In genomic region chr22:17966403-17966717, GRCh38 we compare ENCODE assay signal across 22 cellular contexts. TPM values are rescaled to one million over a fixed set of nuclear protein-coding genes. Genes with fewer than 3 reads are reported as not detected.
A peak's percentile ranks its signal among the peaks of the same experiment; 100 is the strongest.
DNase-seq lines count a peak whose midpoint lies in the region; ATAC-seq and TF ChIP-seq lines count a peak whose summit lies in the region.
"Had no signal": no experiment of that assay in that cellular context is flagged by ENCODE, and none has a peak within 500 bp of the region (broad histone marks: within the 10 kb centered on the region; RNA-seq: fewer than 3 reads in every experiment).

No MANE protein-coding gene starts in this region.

- no peaks in the 10 kb centered on the region for H3K4me1 ChIP-seq in CD4-positive, CD25-positive, alpha-beta regulatory T cell (ENCODE audit: control insufficient read depth, insufficient read depth, low read length, poor library complexity, severe bottlenecking)
- H3K4me1 ChIP-seq in SJCRH30 (peaks cover 53% of the 10 kb centered on the region), trophoblast cell (ENCODE audit: control insufficient read depth in 1 of 2, insufficient read depth in 2 of 2, low read length in 2 of 2) (peaks cover 22 to 26% of the 10 kb centered on the region in 2 experiments), left ventricle myocardium inferior (peaks cover 79% of the 10 kb centered on the region)

- TF ChIP-seq CTCF in glutamatergic neuron (IDR thresholded peaks at IDR 0.05; ENCODE audit: partially characterized antibody, unreplicated experiment): no peak
- no peak for TF ChIP-seq CTCF in left ventricle myocardium inferior (IDR thresholded peaks at IDR 0.05; ENCODE audit: borderline replicate concordance)

- no CpG with 5 or more reads among the region's 2 CpGs for WGBS in trophoblast cell (ENCODE audit: extremely low coverage, insufficient coverage, insufficient read length)

- H4K8ac ChIP-seq in trophoblast cell (ENCODE audit: low read depth, low read length): no peak overlapping the region

- H3K23ac ChIP-seq in trophoblast cell (ENCODE audit: low read length): no peak overlapping the region

- H3K79me1 ChIP-seq in trophoblast cell (ENCODE audit: low read length): peaks cover 8% of the 10 kb centered on the region

- ATAC-seq in CD4-positive, CD25-positive, alpha-beta regulatory T cell (ENCODE audit: low read depth in 2 of 2): no peak
- no peak for ATAC-seq in naive thymus-derived CD8-positive, alpha-beta T cell
- no peak for ATAC-seq in HG03045 (IDR thresholded peaks at IDR 0.05; ENCODE audit: unreplicated experiment)
- ATAC-seq: lower lobe of right lung, sciatic nerve had no signal

- intact Hi-C loops in left ventricle myocardium inferior (cut with micrococcal nuclease): no loop called here

- H3K36me3 ChIP-seq in CD4-positive, CD25-positive, alpha-beta regulatory T cell (ENCODE audit: control insufficient read depth, insufficient read depth, low read length): peaks cover 7% of the 10 kb centered on the region
- H3K36me3 ChIP-seq in SJCRH30 (no peaks in the 10 kb centered on the region), trophoblast cell (ENCODE audit: control insufficient read depth in 1 of 2, insufficient read depth in 2 of 2, low read length in 2 of 2) (no peaks in the 10 kb centered on the region), left ventricle myocardium inferior (no peaks in the 10 kb centered on the region)
- H3K36me3 ChIP-seq: lower lobe of right lung, ovary had no signal

- no peak overlapping the region for H4K91ac ChIP-seq in trophoblast cell (ENCODE audit: low read depth, low read length)

- no peak overlapping the region for H4K12ac ChIP-seq in trophoblast cell (ENCODE audit: low read depth, low read length)

- no peak overlapping the region for H3K4ac ChIP-seq in trophoblast cell (ENCODE audit: low read depth, low read length)

- no peak overlapping the region for H3K4me2 ChIP-seq in trophoblast cell (ENCODE audit: low read length)

- POLR2A ChIA-PET in naive thymus-derived CD8-positive, alpha-beta T cell (lab: Charles Lee): no interaction called here

- no peak for DNase-seq in CD4-positive, CD25-positive, alpha-beta regulatory T cell
- DNase-seq in SJCRH30: peak; percentile 47 to 74
- no peak for DNase-seq in glutamatergic neuron
- DNase-seq in trophoblast cell: peak; percentile 50 to 78
- DNase-seq in naive thymus-derived CD8-positive, alpha-beta T cell: no peak
- no peak for DNase-seq in RKO (ENCODE audit: low spot score)
- DNase-seq in left ventricle myocardium inferior: no peak
- DNase-seq: activated CD4-positive, alpha-beta T cell treated with anti-CD3 and anti-CD28 coated beads for 1 hour; activated naive CD4-positive, alpha-beta T cell treated with anti-CD3 and anti-CD28 coated beads, Interleukin-2, amount 10 ng/mL, durations not matched to agents 7 days and 5 days; activated T-cell treated with anti-CD3 and anti-CD28 coated beads, Interleukin-2, amount 50 U/mL, for 48 hours; caudate nucleus; DMS153; foreskin fibroblast; H7; hippocampal formation; KG1; lower lobe of right lung; NCI-H526; ovary had no signal

- H3K4me1 Mint-ChIP-seq in CD4-positive, CD25-positive, alpha-beta regulatory T cell: peaks cover 0 to 12% (median 4%) of the 10 kb centered on the region in 4 donors
- peaks cover 63% of the 10 kb centered on the region for H3K4me1 Mint-ChIP-seq in glutamatergic neuron (ENCODE audit: low read depth, unreplicated experiment)
- peaks cover 9 to 51% (median 14%) of the 10 kb centered on the region in 4 donors for H3K4me1 Mint-ChIP-seq in naive thymus-derived CD8-positive, alpha-beta T cell

- H3K9me3 Mint-ChIP-seq in CD4-positive, CD25-positive, alpha-beta regulatory T cell: no peaks in the 10 kb centered on the region
- peaks cover 17% of the 10 kb centered on the region for H3K9me3 Mint-ChIP-seq in glutamatergic neuron (ENCODE audit: unreplicated experiment)
- no peaks in the 10 kb centered on the region for H3K9me3 Mint-ChIP-seq in naive thymus-derived CD8-positive, alpha-beta T cell
- H3K9me3 Mint-ChIP-seq: activated naive CD4-positive, alpha-beta T cell treated with anti-CD3 and anti-CD28 coated beads, Interleukin-2, amount 10 ng/mL, durations not matched to agents 7 days and 5 days had no signal

- peak overlapping the region; percentile 38 to 82 (median 42) for H3K27ac Mint-ChIP-seq in CD4-positive, CD25-positive, alpha-beta regulatory T cell
- peak overlapping the region; percentile 75 for H3K27ac Mint-ChIP-seq in glutamatergic neuron (ENCODE audit: unreplicated experiment)
- H3K27ac Mint-ChIP-seq in naive thymus-derived CD8-positive, alpha-beta T cell: peak overlapping the region in 2 of 10 donors; percentile 9 to 29
- H3K27ac Mint-ChIP-seq: activated naive CD4-positive, alpha-beta T cell treated with anti-CD3 and anti-CD28 coated beads, Interleukin-2, amount 10 ng/mL, durations not matched to agents 7 days and 5 days had no signal

- peaks cover 13% of the 10 kb centered on the region for H3K36me3 Mint-ChIP-seq in CD4-positive, CD25-positive, alpha-beta regulatory T cell
- H3K36me3 Mint-ChIP-seq in glutamatergic neuron (ENCODE audit: unreplicated experiment): peaks cover 4% of the 10 kb centered on the region
- H3K36me3 Mint-ChIP-seq in naive thymus-derived CD8-positive, alpha-beta T cell: peaks cover 0 to 4% (median 0%) of the 10 kb centered on the region in 3 donors
- H3K36me3 Mint-ChIP-seq: activated naive CD4-positive, alpha-beta T cell treated with anti-CD3 and anti-CD28 coated beads, Interleukin-2, amount 10 ng/mL, durations not matched to agents 7 days and 5 days had no signal

- H3K9me3 ChIP-seq in CD4-positive, CD25-positive, alpha-beta regulatory T cell (ENCODE audit: control insufficient read depth in 2 of 2, low read length in 2 of 2): no peaks in the 10 kb centered on the region
- H3K9me3 ChIP-seq in SJCRH30 (replicated peaks) (no peaks in the 10 kb centered on the region), trophoblast cell (ENCODE audit: insufficient read depth, low read depth, low read length) (no peaks in the 10 kb centered on the region), left ventricle myocardium inferior (replicated peaks) (no peaks in the 10 kb centered on the region)
- H3K9me3 ChIP-seq: ascending aorta, lower lobe of right lung, ovary had no signal

- H3K18ac ChIP-seq in trophoblast cell (ENCODE audit: low read length): no peak overlapping the region

- no peaks in the 10 kb centered on the region for H3K27me3 ChIP-seq in CD4-positive, CD25-positive, alpha-beta regulatory T cell (ENCODE audit: control insufficient read depth, insufficient read depth, low read length)
- H3K27me3 ChIP-seq in SJCRH30: no peaks in the 10 kb centered on the region
- H3K27me3 ChIP-seq in trophoblast cell (ENCODE audit: insufficient read depth, low read length): no peaks in the 10 kb centered on the region
- no peaks in the 10 kb centered on the region for H3K27me3 ChIP-seq in left ventricle myocardium inferior (ENCODE audit: low read depth)
- H3K27me3 ChIP-seq: ascending aorta, ovary had no signal

- no peaks in the 10 kb centered on the region for H3K27me3 Mint-ChIP-seq in CD4-positive, CD25-positive, alpha-beta regulatory T cell
- peaks cover 8% of the 10 kb centered on the region for H3K27me3 Mint-ChIP-seq in glutamatergic neuron (ENCODE audit: unreplicated experiment)
- H3K27me3 Mint-ChIP-seq in naive thymus-derived CD8-positive, alpha-beta T cell: no peaks in the 10 kb centered on the region
- H3K27me3 Mint-ChIP-seq: activated naive CD4-positive, alpha-beta T cell treated with anti-CD3 and anti-CD28 coated beads, Interleukin-2, amount 10 ng/mL, durations not matched to agents 7 days and 5 days had no signal

- H3K27ac ChIP-seq in CD4-positive, CD25-positive, alpha-beta regulatory T cell (ENCODE audit: insufficient read depth, low read length, poor library complexity, severe bottlenecking): no peak overlapping the region
- H3K27ac ChIP-seq in SJCRH30 (peak overlapping the region; percentile 85), trophoblast cell (ENCODE audit: low read depth, low read length) (no peak overlapping the region), left ventricle myocardium inferior (replicated peaks) (no peak overlapping the region)
- H3K27ac ChIP-seq: ascending aorta, lower lobe of right lung, ovary had no signal

- H3K4me3 ChIP-seq in CD4-positive, CD25-positive, alpha-beta regulatory T cell (ENCODE audit: low read depth, low read length): no peak overlapping the region
- no peak overlapping the region for H3K4me3 ChIP-seq in SJCRH30
- H3K4me3 ChIP-seq in trophoblast cell (ENCODE audit: low read depth, low read length): no peak overlapping the region
- no peak overlapping the region for H3K4me3 ChIP-seq in left ventricle myocardium inferior
- H3K4me3 ChIP-seq: ascending aorta, lower lobe of right lung, ovary had no signal

- no peak overlapping the region for H3K4me3 Mint-ChIP-seq in CD4-positive, CD25-positive, alpha-beta regulatory T cell
- H3K4me3 Mint-ChIP-seq in glutamatergic neuron (ENCODE audit: unreplicated experiment): peak overlapping the region; percentile 46
- H3K4me3 Mint-ChIP-seq in naive thymus-derived CD8-positive, alpha-beta T cell: peak overlapping the region in 1 of 10 donors; percentile 29
- H3K4me3 Mint-ChIP-seq: activated naive CD4-positive, alpha-beta T cell treated with anti-CD3 and anti-CD28 coated beads, Interleukin-2, amount 10 ng/mL, durations not matched to agents 7 days and 5 days had no signal

- H3K9ac ChIP-seq in trophoblast cell (ENCODE audit: low read length): no peak overlapping the region

- H2AFZ ChIP-seq in trophoblast cell (ENCODE audit: insufficient read depth, low read length, poor library complexity): no peak overlapping the region

- no peak overlapping the region for H2BK5ac ChIP-seq in trophoblast cell (ENCODE audit: low read depth, low read length, poor library complexity)

- H2AK5ac ChIP-seq in trophoblast cell (ENCODE audit: low read length): no peak overlapping the region

- peaks cover 5% of the 10 kb centered on the region for H3K79me2 ChIP-seq in trophoblast cell (ENCODE audit: control insufficient read depth, insufficient read depth, low read length, poor library complexity)

- no peak overlapping the region for H3K14ac ChIP-seq in trophoblast cell (ENCODE audit: low read length)

- H2BK120ac ChIP-seq in trophoblast cell (ENCODE audit: insufficient read depth, low read length, poor library complexity): no peak overlapping the region

- H2BK12ac ChIP-seq in trophoblast cell (ENCODE audit: low read length): no peak overlapping the region

RNA-seq across cellular contexts. Expression of gene MICAL3, which starts 58.0 kb away (rescaled TPM):
- 39.9 TPM for total RNA-seq in CD4-positive, CD25-positive, alpha-beta regulatory T cell
- polyA plus RNA-seq in CD4-positive, CD25-positive, alpha-beta regulatory T cell: 1 to 10 TPM in 3 of 4 donors, under 1 TPM in 1; 0.71 to 2.3 (median 1.5) TPM
- total RNA-seq in SJCRH30 (2014; rRNA removed; shearing (Covaris generic)): 21.9 and 26.1 TPM in 2 replicates
- total RNA-seq in glutamatergic neuron (ENCODE audit: unreplicated experiment) (132 TPM), left ventricle myocardium inferior (92.5 TPM)
- 18.1 and 20.6 TPM in 2 replicates for polyA plus RNA-seq in trophoblast cell (2013)
- total RNA-seq in naive thymus-derived CD8-positive, alpha-beta T cell: 10 to 100 TPM; 20.8 to 27.3 TPM
- polyA plus RNA-seq in naive thymus-derived CD8-positive, alpha-beta T cell: 1 to 10 TPM in 2 of 3 donors, under 1 TPM in 1; 0.90 to 1.3 (median 1.2) TPM

Comparison
In these comparisons a context has a peak if more than half of its experiments do, and no peak if none do; other contexts are left out.
1. DNase-seq: peak in SJCRH30 (2 of 2) and trophoblast cell (2 of 2); none in CD4-positive, CD25-positive, alpha-beta regulatory T cell (0 of 3), glutamatergic neuron (single experiment), naive thymus-derived CD8-positive, alpha-beta T cell (0 of 10), RKO (single experiment) and left ventricle myocardium inferior (single experiment).